ENCODE assay signal across 9 cellular contexts in the genomic region with DNA sequence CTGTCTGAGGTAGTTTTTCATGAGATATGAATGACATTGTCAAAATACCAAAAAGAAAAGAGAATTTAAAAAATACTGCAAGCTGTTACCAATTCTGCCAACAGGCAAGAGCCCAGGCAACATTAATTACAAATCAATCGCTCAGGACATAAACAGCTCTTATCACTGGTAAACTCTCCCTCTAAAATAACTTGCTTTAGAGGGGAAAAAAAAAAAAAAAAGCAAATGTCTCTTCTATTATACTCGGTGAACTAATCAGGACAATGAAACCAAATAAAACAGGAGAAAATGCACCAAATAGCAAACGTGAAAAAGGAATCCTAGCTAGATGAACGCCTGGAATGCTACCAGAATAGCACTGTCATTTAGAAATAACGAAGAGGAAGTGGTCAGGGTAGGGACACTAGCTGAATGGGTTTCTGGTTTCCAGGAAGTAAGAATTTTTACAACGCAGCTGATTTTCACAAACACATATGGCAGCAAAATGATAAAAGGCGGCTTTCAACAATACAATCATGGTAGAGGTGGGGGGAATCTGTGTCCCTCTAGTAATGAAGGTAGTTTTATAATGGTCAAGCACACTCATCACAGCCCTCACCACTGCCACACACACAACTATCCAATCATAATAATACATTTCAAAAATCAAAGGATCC.
DNase-seq lines count a peak whose midpoint lies in the region; ATAC-seq, FAIRE-seq and TF ChIP-seq lines count a peak whose summit lies in the region.
"Had no signal": no experiment of that assay in that cellular context is flagged by ENCODE, and none has a peak within 500 bp of the region (broad histone marks: within the 10 kb centered on the region; RNA-seq: fewer than 3 reads in every experiment).

No MANE protein-coding gene starts in this region.

- WGBS in H1 (ENCODE audit: extremely low coverage in 1 of 2, insufficient coverage in 1 of 2, insufficient read length in 1 of 2, insufficient replicate concordance in 2 of 2, low coverage in 1 of 2, low lambda C conversion rate in 2 of 2, missing lambda C conversion rate in 1 of 2), 2 experiments = 54% methylated on average over 7 of the region's 7 CpGs; no CpG with 5 or more reads in 1 of the 2 experiments

- no peak overlapping the region for H2BK15ac ChIP-seq in H1 (ENCODE audit: low read length)

- POLR2A ChIA-PET in H1 (lab: Charles Lee; ENCODE audit: partially characterized antibody) (interaction anchor here (1.2 kb wide), 1 partner anchor 108 kb away, joined by 3 read pairs; no protein-coding TSS in a partner anchor), A673 (lab: Charles Lee; ENCODE audit: low non-redundant PET) (no interaction called here)

- TF ChIP-seq RAD21 in H1 (IDR thresholded peaks at IDR 0.05 in 1 of 2, conservative IDR thresholded peaks at IDR 0.05 in 1 of 2; ENCODE audit: low read depth in 2 of 2, low read length in 2 of 2) = no peak

- H4K8ac ChIP-seq in H1 (ENCODE audit: extremely low read depth, insufficient read depth, low read length) = no peak overlapping the region

- peak in 1 of 2 donors; percentile 30 for ATAC-seq in activated T-cell treated with anti-CD3 and anti-CD28 coated beads, Interleukin-2, amount 50 U/mL, for 72 hours (replicated peaks in 1 of 2)
- no peak for ATAC-seq in HG03565 (IDR thresholded peaks at IDR 0.05; ENCODE audit: unreplicated experiment)

- H2BK12ac ChIP-seq in H1 (ENCODE audit: low read depth, low read length) = no peak overlapping the region

- peak overlapping the region in 1 of 2 donors; percentile 50 for H3K4me3 Mint-ChIP-seq in activated T-cell treated with anti-CD3 and anti-CD28 coated beads, Interleukin-2, amount 50 U/mL, for 72 hours

- FAIRE-seq in H1 (lab: Jason Lieb, UNC) = peak; percentile 52

- TF ChIP-seq POLR2A in H1 (IDR thresholded peaks at IDR 0.05; ENCODE audit: control extremely low read depth in 1 of 2, low read depth in 2 of 2, low read length in 2 of 2) = no peak

- no peak overlapping the region for H3K4me2 ChIP-seq in H1 (ENCODE audit: insufficient read depth in 1 of 2, low read depth in 2 of 2, low read length in 2 of 2)

- H2AK5ac ChIP-seq in H1 (ENCODE audit: low read depth, low read length) = no peak overlapping the region

- intact Hi-C loops in A673 (cut with micrococcal nuclease; ENCODE audit: unreplicated experiment) = no loop called here

- no peak overlapping the region for H2BK5ac ChIP-seq in H1 (ENCODE audit: low read depth, low read length)

- H3K79me1 ChIP-seq in H1 (ENCODE audit: low read depth, low read length) = no peaks in the 10 kb centered on the region; the same call in 1 of the 2 replicates

- no peak overlapping the region for H2BK20ac ChIP-seq in H1 (ENCODE audit: low read length)

- H3K4me1 ChIP-seq in H1 (replicated peaks in 1 of 4; ENCODE audit: control insufficient read depth in 3 of 4, insufficient read depth in 4 of 4, low read length in 3 of 4) = peaks cover 10 to 12% (median 10%) of the 10 kb centered on the region in 4 experiments
- H3K4me1 ChIP-seq in effector memory CD4-positive, alpha-beta T cell (ENCODE audit: control insufficient read depth, insufficient read depth, low read length, poor library complexity, severe bottlenecking) = no peaks in the 10 kb centered on the region
- peaks cover 4% of the 10 kb centered on the region for H3K4me1 ChIP-seq in A673 (ENCODE audit: insufficient read depth, low read length, poor library complexity, severe bottlenecking)

- DNase-seq in activated T-cell treated with anti-CD3 and anti-CD28 coated beads, Interleukin-2, amount 50 U/mL, for 72 hours = no peak
- DNase-seq in activated T-cell treated with anti-CD3 and anti-CD28 coated beads for 4 hours (no peak), MV-4-11 (lab: John Stamatoyannopoulos, UW) (peak; percentile 85), H1 (ENCODE audit: low read depth in 1 of 2, low spot score in 2 of 2) (no peak), renal cortical epithelial cell (ENCODE audit: low read depth) (peak; percentile 13), A673 (ENCODE audit: low spot score) (no peak)
- no peak for DNase-seq in effector memory CD4-positive, alpha-beta T cell

- H3K4me3 ChIP-seq in H1 (ENCODE audit: extremely low read depth in 1 of 4, insufficient read depth in 2 of 4, low read depth in 3 of 4, low read length in 4 of 4) = no peak overlapping the region
- no peak overlapping the region for H3K4me3 ChIP-seq in effector memory CD4-positive, alpha-beta T cell (ENCODE audit: insufficient read depth, low read depth, low read length, poor library complexity, severe bottlenecking)
- no peak overlapping the region for H3K4me3 ChIP-seq in A673 (ENCODE audit: low read depth, low read length, poor library complexity, severe bottlenecking)

- peaks cover 0 to 35% of the 10 kb centered on the region in 2 experiments; a peak in 2 of 4 replicates for H3K79me2 ChIP-seq in H1 (ENCODE audit: control insufficient read depth in 1 of 2, insufficient read depth in 2 of 2, low read length in 2 of 2)

- no peak overlapping the region for H3K4ac ChIP-seq in H1 (replicated peaks; ENCODE audit: insufficient read length, low read depth, low read length)

- no peak overlapping the region for H3K23ac ChIP-seq in H1 (ENCODE audit: insufficient read length)

- peaks cover 7% of the 10 kb centered on the region in 2 donors for H3K9me3 Mint-ChIP-seq in activated T-cell treated with anti-CD3 and anti-CD28 coated beads, Interleukin-2, amount 50 U/mL, for 72 hours

- H3K27ac Mint-ChIP-seq in activated T-cell treated with anti-CD3 and anti-CD28 coated beads, Interleukin-2, amount 50 U/mL, for 72 hours = peak overlapping the region; percentile 32

- H2BK120ac ChIP-seq in H1 (replicated peaks; ENCODE audit: low read depth, low read length) = no peak overlapping the region

- no peak overlapping the region for H3K9ac ChIP-seq in H1 (replicated peaks in 1 of 4; ENCODE audit: extremely low read depth in 1 of 4, low read depth in 3 of 4, low read length in 3 of 4)

- CTCF ChIA-PET in H1 (lab: Charles Lee; ENCODE audit: partially characterized antibody) = interaction anchor here (1.1 to 1.7 kb wide), 4 partner anchors 10 to 16 kb away, joined by 3 to 6 read pairs (median 4); no protein-coding TSS in a partner anchor
- CTCF ChIA-PET in A673 (lab: Charles Lee) = no interaction called here

- peaks cover 0 to 1% of the 10 kb centered on the region in 2 experiments for H4K20me1 ChIP-seq in H1 (replicated peaks in 1 of 2; ENCODE audit: control insufficient read depth in 1 of 2, insufficient read depth in 2 of 2, low read length in 2 of 2)

- H3K36me3 ChIP-seq in H1 (ENCODE audit: control insufficient read depth in 2 of 4, insufficient read depth in 4 of 4, low read length in 3 of 4) (no peaks in the 10 kb centered on the region), A673 (ENCODE audit: insufficient read depth, low read length, poor library complexity, severe bottlenecking) (no peaks in the 10 kb centered on the region)
- no peaks in the 10 kb centered on the region for H3K36me3 ChIP-seq in effector memory CD4-positive, alpha-beta T cell (ENCODE audit: control insufficient read depth, insufficient read depth, low read length)

- H3K23me2 ChIP-seq in H1 (ENCODE audit: low read depth, low read length) = no peaks in the 10 kb centered on the region

- H2AFZ ChIP-seq in H1 (ENCODE audit: low read length) = no peak overlapping the region

- no peak overlapping the region for H3K14ac ChIP-seq in H1 (ENCODE audit: insufficient read length)

- H3K27me3 Mint-ChIP-seq in activated T-cell treated with anti-CD3 and anti-CD28 coated beads, Interleukin-2, amount 50 U/mL, for 72 hours (ENCODE audit: low read depth) = no peaks in the 10 kb centered on the region

- no peaks in the 10 kb centered on the region for H3K27me3 ChIP-seq in H1 (replicated peaks in 1 of 4; ENCODE audit: control insufficient read depth in 3 of 4, extremely low read depth in 1 of 4, insufficient read depth in 3 of 4, low read length in 3 of 4)
- H3K27me3 ChIP-seq in effector memory CD4-positive, alpha-beta T cell (replicated peaks; ENCODE audit: control insufficient read depth, insufficient read depth, low read length, poor library complexity, severe bottlenecking) = no peaks in the 10 kb centered on the region
- peaks cover 62% of the 10 kb centered on the region for H3K27me3 ChIP-seq in A673 (replicated peaks; ENCODE audit: insufficient read depth, low read depth, low read length, poor library complexity)

- H4K91ac ChIP-seq in H1 (replicated peaks; ENCODE audit: insufficient read length, low read length) = no peak overlapping the region

- no peak for TF ChIP-seq CTCF in H1 (IDR thresholded peaks at IDR 0.05; ENCODE audit: control extremely low read depth in 1 of 3, insufficient read depth in 1 of 3, low read depth in 1 of 3, low read length in 3 of 3)
- TF ChIP-seq CTCF in A673 (conservative IDR thresholded peaks at IDR 0.05; ENCODE audit: low read depth, low read length) = no peak

- H4K5ac ChIP-seq in H1 (ENCODE audit: insufficient read length, low read depth, low read length) = no peak overlapping the region

- TF ChIP-seq EP300 in H1 (IDR thresholded peaks at IDR 0.05; ENCODE audit: borderline replicate concordance in 1 of 2, low read depth in 2 of 2, low read length in 2 of 2) = no peak

- no peaks in the 10 kb centered on the region for H3K9me3 ChIP-seq in H1 (ENCODE audit: insufficient read depth in 2 of 2, low read depth in 1 of 2, low read length in 1 of 2)
- no peaks in the 10 kb centered on the region for H3K9me3 ChIP-seq in effector memory CD4-positive, alpha-beta T cell (ENCODE audit: control insufficient read depth, low read length)
- H3K9me3 ChIP-seq in A673 (ENCODE audit: low read depth, low read length, poor library complexity, severe bottlenecking) = no peaks in the 10 kb centered on the region

- peaks cover 19% of the 10 kb centered on the region for H3K4me1 Mint-ChIP-seq in activated T-cell treated with anti-CD3 and anti-CD28 coated beads, Interleukin-2, amount 50 U/mL, for 72 hours (ENCODE audit: low read depth)

- H3K56ac ChIP-seq in H1 (replicated peaks; ENCODE audit: insufficient read length, low read depth, low read length) = no peak overlapping the region

- H3K18ac ChIP-seq in H1 (ENCODE audit: extremely low read depth, low read length) = no peak overlapping the region

- H3K27ac ChIP-seq in H1 (ENCODE audit: low read depth, low read length) (no peak overlapping the region), A673 (ENCODE audit: low read depth, low read length, poor library complexity, severe bottlenecking) (no peak overlapping the region)
- H3K27ac ChIP-seq in effector memory CD4-positive, alpha-beta T cell (ENCODE audit: insufficient read depth, low read length, poor library complexity, severe bottlenecking) = no peak overlapping the region
- H3K27ac ChIP-seq: C4-2B had no signal

- BruUV-seq in A673 (replicated peaks; lab: Mats Ljungman, UMichigan) = no TSS peak

- H3K36me3 Mint-ChIP-seq in activated T-cell treated with anti-CD3 and anti-CD28 coated beads, Interleukin-2, amount 50 U/mL, for 72 hours (ENCODE audit: insufficient read depth in 2 of 2) = peaks cover 2 to 12% of the 10 kb centered on the region in 2 donors

TF ChIP-seq in H1, 55 proteins besides CTCF, POLR2A, EP300 and RAD21:
- TF ChIP-seq CTBP2 (IDR thresholded peaks at IDR 0.05; ENCODE audit: borderline replicate concordance, insufficient read depth, insufficient read length, low read length) (no peak), TEAD4 (IDR thresholded peaks at IDR 0.05; ENCODE audit: low read depth, low read length) (0 out of 2 replicates have a peak, but pooled peaks have one; percentile 11)

Comparison
In these comparisons a context has a peak if more than half of its experiments do, and no peak if none do; other contexts are left out.
1. DNase-seq: peak in MV-4-11 (single experiment) and renal cortical epithelial cell (single experiment); none in activated T-cell treated with anti-CD3 and anti-CD28 coated beads, Interleukin-2, amount 50 U/mL, for 72 hours (0 of 2), activated T-cell treated with anti-CD3 and anti-CD28 coated beads for 4 hours (single experiment), H1 (0 of 2), effector memory CD4-positive, alpha-beta T cell (0 of 3) and A673 (single experiment).